ENCODE assay signal across 17 cellular contexts in the genomic region with DNA sequence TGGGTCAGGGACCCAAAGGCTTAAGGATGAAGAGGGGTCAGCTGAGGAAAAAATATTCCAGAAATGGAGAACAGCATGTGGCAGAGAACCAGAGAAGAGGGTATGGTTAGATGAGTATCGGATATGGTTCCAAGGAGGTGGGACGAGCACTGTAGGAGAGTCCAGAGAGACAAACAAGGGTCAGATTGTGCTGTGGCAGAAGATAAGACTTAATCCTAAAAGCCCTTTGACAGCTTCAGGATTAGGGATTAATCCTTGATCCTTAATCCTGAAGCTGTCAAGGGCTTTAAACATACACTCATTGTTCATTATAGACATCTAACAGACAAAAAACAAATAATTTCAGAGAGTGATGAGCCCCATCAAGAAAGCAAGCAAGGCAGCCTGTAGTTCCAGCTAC.
DNase-seq lines count a peak whose midpoint lies in the region.
"Had no signal": no experiment of that assay in that cellular context is flagged by ENCODE, and none has a peak within 500 bp of the region (broad histone marks: within the 10 kb centered on the region; RNA-seq: fewer than 3 reads in every experiment).

No MANE protein-coding gene starts in this region.

- H3K27ac Mint-ChIP-seq in activated naive CD8-positive, alpha-beta T cell treated with anti-CD3 and anti-CD28 coated beads for 36 hours: no peak overlapping the region
- H3K27ac Mint-ChIP-seq: CD4-positive, alpha-beta memory T cell; GM23338; H9 had no signal

- no peaks in the 10 kb centered on the region for H3K9me3 Mint-ChIP-seq in activated naive CD8-positive, alpha-beta T cell treated with anti-CD3 and anti-CD28 coated beads for 36 hours
- H3K9me3 Mint-ChIP-seq: CD4-positive, alpha-beta memory T cell had no signal

- H3K27ac ChIP-seq in substantia nigra (ENCODE audit: low read depth, low read length, poor library complexity, severe bottlenecking): no peak overlapping the region
- H3K27ac ChIP-seq: A549 had no signal

- DNase-seq in D341Med (ENCODE audit: low spot score): peak; percentile 61
- peak; percentile 47 to 74 for DNase-seq in NCI-H524 (lab: John Stamatoyannopoulos, UW)
- peak; percentile 90 for DNase-seq in NCI-H82 treated with DMSO at 0.1 percent for 48 hours (lab: John Stamatoyannopoulos, UW; ENCODE audit: unreplicated experiment)
- no peak for DNase-seq in HUDEP-2 (lab: John Stamatoyannopoulos, UW; ENCODE audit: unreplicated experiment in 76 of 76)
- DNase-seq in substantia nigra (lab: John Stamatoyannopoulos, UW): no peak
- no peak for DNase-seq in activated naive CD8-positive, alpha-beta T cell treated with anti-CD3 and anti-CD28 coated beads for 36 hours
- DNase-seq: 8988T; ACHN; C1 segment of cervical spinal cord; CD4-positive, alpha-beta memory T cell; COR-L47; DMS53; DMS79 treated with DMSO at 0.1 percent for 48 hours; GF-D8; H9 had no signal

- H3K27me3 Mint-ChIP-seq in activated naive CD8-positive, alpha-beta T cell treated with anti-CD3 and anti-CD28 coated beads for 36 hours: no peaks in the 10 kb centered on the region
- H3K27me3 Mint-ChIP-seq: CD4-positive, alpha-beta memory T cell had no signal

- no peaks in the 10 kb centered on the region for H3K36me3 Mint-ChIP-seq in activated naive CD8-positive, alpha-beta T cell treated with anti-CD3 and anti-CD28 coated beads for 36 hours
- H3K36me3 Mint-ChIP-seq: CD4-positive, alpha-beta memory T cell had no signal

- H3K4me3 Mint-ChIP-seq in activated naive CD8-positive, alpha-beta T cell treated with anti-CD3 and anti-CD28 coated beads for 36 hours: no peak overlapping the region
- H3K4me3 Mint-ChIP-seq: CD4-positive, alpha-beta memory T cell; GM23338; H9 had no signal

- H3K4me1 Mint-ChIP-seq in activated naive CD8-positive, alpha-beta T cell treated with anti-CD3 and anti-CD28 coated beads for 36 hours: no peaks in the 10 kb centered on the region
- H3K4me1 Mint-ChIP-seq: GM23338, H9 had no signal

Comparison
In these comparisons a context has a peak if more than half of its experiments do, and no peak if none do; other contexts are left out.
1. DNase-seq: peak in D341Med (single experiment), NCI-H524 (2 of 2) and NCI-H82 treated with DMSO at 0.1 percent for 48 hours (single experiment); none in HUDEP-2 (0 of 76), substantia nigra (0 of 49) and activated naive CD8-positive, alpha-beta T cell treated with anti-CD3 and anti-CD28 coated beads for 36 hours (single experiment).